Comparison of ENCODE assay signal across 8 cellular contexts in the genomic region with DNA sequence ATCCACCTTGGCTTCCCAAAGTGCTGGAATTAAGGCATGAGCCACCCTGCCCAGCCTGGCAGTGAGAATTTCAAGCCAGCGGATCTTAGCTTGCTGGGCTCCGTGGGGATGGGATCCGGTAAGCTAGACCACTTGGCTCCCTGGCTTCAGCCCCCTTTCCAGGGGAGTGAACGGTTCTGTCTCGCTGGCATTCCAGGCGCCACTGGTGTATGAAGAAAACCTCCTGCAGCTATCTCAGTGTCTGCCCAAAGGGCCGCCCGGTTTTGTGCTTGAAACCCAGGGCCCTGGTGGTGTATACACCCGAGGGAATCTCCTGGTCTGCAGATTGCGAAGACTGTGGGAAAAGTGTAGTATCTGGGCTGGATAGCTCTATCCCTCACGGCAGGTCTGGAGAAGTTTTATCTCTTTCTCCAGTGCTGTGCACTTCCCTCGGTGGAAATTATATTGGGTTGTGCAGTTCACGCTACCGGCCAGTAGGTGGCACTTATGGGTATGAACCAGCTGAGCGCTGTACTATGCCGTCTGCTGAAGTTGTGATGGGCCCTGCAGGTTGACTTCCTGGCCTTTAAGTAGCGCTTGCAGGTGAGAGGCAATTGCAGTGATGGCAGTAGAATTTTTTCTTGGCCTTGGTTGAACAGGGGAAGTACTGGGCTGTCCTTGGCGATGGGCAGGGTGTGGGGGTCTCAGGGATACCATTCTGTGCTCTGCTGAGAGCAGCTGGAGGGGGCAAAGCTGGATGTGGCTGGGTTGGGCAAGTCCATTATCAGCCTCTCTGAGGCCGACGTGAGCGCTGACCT.
DNase-seq lines count a peak whose midpoint lies in the region; ATAC-seq, FAIRE-seq and TF ChIP-seq lines count a peak whose summit lies in the region.

No MANE protein-coding gene starts in this region.

- peak; percentile 71 for FAIRE-seq in endothelial cell of umbilical vein (lab: Jason Lieb, UNC)

- intact Hi-C loops in activated CD4-positive, alpha-beta T cell treated with anti-CD3 and anti-CD28 coated beads for 36 hours (cut with DNase I, micrococcal nuclease), result loop anchor here in 1 of 2 experiments (10.0 kb wide), 1 partner anchor 1340 kb away; no protein-coding TSS in a partner anchor
- intact Hi-C loops in endothelial cell of umbilical vein (cut with micrococcal nuclease), result loop anchor here (1.0 kb wide), 4 partner anchors 314 to 1511 kb away; no protein-coding TSS in a partner anchor

- no peak overlapping the region for H3K4me2 ChIP-seq in endothelial cell of umbilical vein (ENCODE audit: insufficient read depth, low read length)

- no peak overlapping the region for H3K4me3 ChIP-seq in HEK293 (ENCODE audit: low read depth, low read length)
- no peak overlapping the region for H3K4me3 ChIP-seq in endothelial cell of umbilical vein (replicated peaks in 1 of 3; ENCODE audit: insufficient read depth in 1 of 3, low read depth in 1 of 3, low read length in 3 of 3)

- CTCF ChIA-PET in HEK293 (lab: Yijun Ruan, JAX) (interaction anchor here (0.5 to 2.0 kb wide), 18 partner anchors 11 to 1475 kb away, joined by 3 to 9 read pairs (median 3); no protein-coding TSS in a partner anchor), endothelial cell of umbilical vein (lab: Charles Lee) (interaction anchor here (0.6 to 5.3 kb wide), 17 partner anchors 12 to 1512 kb away, joined by 3 to 53 read pairs (median 3); no protein-coding TSS in a partner anchor)
- CTCF ChIA-PET in activated CD4-positive, alpha-beta T cell treated with anti-CD3 and anti-CD28 coated beads for 36 hours (lab: Charles Lee), result interaction anchor here (0.6 to 1.8 kb wide), 19 partner anchors 9 to 1076 kb away, joined by 3 to 5 read pairs (median 3); no protein-coding TSS in a partner anchor

- peaks cover 3% of the 10 kb centered on the region for H3K27me3 Mint-ChIP-seq in activated CD4-positive, alpha-beta T cell treated with anti-CD3 and anti-CD28 coated beads for 36 hours
- H3K27me3 Mint-ChIP-seq in naive B cell (peaks cover 0 to 10% (median 8%) of the 10 kb centered on the region in 3 donors), type B pancreatic cell (peaks cover 5% of the 10 kb centered on the region)

- H3K27ac ChIP-seq in HEK293 (ENCODE audit: extremely low read depth, low read depth, low read length), result no peak overlapping the region
- H3K27ac ChIP-seq in endothelial cell of umbilical vein (ENCODE audit: insufficient read depth, low read depth, low read length), result no peak overlapping the region

- dilution Hi-C loops in endothelial cell of umbilical vein (cut with MboI; ENCODE audit: extremely low pct_ligation_motif_present, low sequenced_read_pairs), result no loop called here

- no peaks in the 10 kb centered on the region for H3K9me3 ChIP-seq in HEK293 (ENCODE audit: control insufficient read depth, insufficient read depth, low read depth, low read length)
- H3K9me3 ChIP-seq in endothelial cell of umbilical vein (replicated peaks; ENCODE audit: control insufficient read depth, insufficient read depth, low read length), result no peaks in the 10 kb centered on the region

- peak; percentile 17 for DNase-seq in activated gamma-delta T cell treated with Interleukin-2 at 50 U/mL for 16 hours
- no peak for DNase-seq in activated gamma-delta T cell (lab: John Stamatoyannopoulos, UW)
- DNase-seq in LoVo (ENCODE audit: low spot score), result peak; percentile 29
- DNase-seq in activated CD4-positive, alpha-beta T cell treated with anti-CD3 and anti-CD28 coated beads for 36 hours, result peak; percentile 75
- DNase-seq in endothelial cell of umbilical vein (ENCODE audit: low read depth, low spot score), result peak; percentile 39
- peak; percentile 9 for DNase-seq in naive B cell
- DNase-seq in type B pancreatic cell (ENCODE audit: extremely low spot score, unreplicated experiment), result no peak

- TF ChIP-seq CTCF in HEK293 (tag by site-specific recombination; IDR thresholded peaks at IDR 0.05) (peak; percentile 55), endothelial cell of umbilical vein (IDR thresholded peaks at IDR 0.05; ENCODE audit: extremely low read depth in 1 of 2, insufficient read depth in 1 of 2, low read depth in 1 of 2, low read length in 2 of 2) (peak; percentile 74 to 78), type B pancreatic cell (conservative IDR thresholded peaks at IDR 0.05) (peak; percentile 82)

- no peak overlapping the region for H3K27ac Mint-ChIP-seq in activated CD4-positive, alpha-beta T cell treated with anti-CD3 and anti-CD28 coated beads for 36 hours
- no peak overlapping the region for H3K27ac Mint-ChIP-seq in naive B cell
- H3K27ac Mint-ChIP-seq in type B pancreatic cell, result no peak overlapping the region

- no TSS peak for BruUV-seq in endothelial cell of umbilical vein (replicated peaks; lab: Mats Ljungman, UMichigan)

- no peaks in the 10 kb centered on the region for H3K9me3 Mint-ChIP-seq in activated CD4-positive, alpha-beta T cell treated with anti-CD3 and anti-CD28 coated beads for 36 hours (ENCODE audit: low read depth)
- H3K9me3 Mint-ChIP-seq in naive B cell (peaks cover 0 to 10% (median 6%) of the 10 kb centered on the region in 7 donors), type B pancreatic cell (peaks cover 4% of the 10 kb centered on the region)

- no peak for TF ChIP-seq POLR2A in endothelial cell of umbilical vein (IDR thresholded peaks at IDR 0.05; ENCODE audit: low read depth, low read length)

- no peak overlapping the region for H3K4me3 Mint-ChIP-seq in activated CD4-positive, alpha-beta T cell treated with anti-CD3 and anti-CD28 coated beads for 36 hours
- H3K4me3 Mint-ChIP-seq in naive B cell (no peak overlapping the region), type B pancreatic cell (no peak overlapping the region)

- no peak overlapping the region for H2AFZ ChIP-seq in endothelial cell of umbilical vein (ENCODE audit: low read depth, low read length)

- no peaks in the 10 kb centered on the region for H3K27me3 ChIP-seq in endothelial cell of umbilical vein (ENCODE audit: control insufficient read depth in 2 of 2, insufficient read depth in 2 of 2, low read length in 2 of 2)

- no peaks in the 10 kb centered on the region for H3K79me2 ChIP-seq in endothelial cell of umbilical vein (ENCODE audit: control insufficient read depth, insufficient read depth, low read length)

- peak; percentile 86 for ATAC-seq in activated CD4-positive, alpha-beta T cell treated with anti-CD3 and anti-CD28 coated beads for 36 hours
- peak in 1 of 2 donors; percentile 53 for ATAC-seq in naive B cell (ENCODE audit: low read depth in 2 of 2)

- no peaks in the 10 kb centered on the region for H3K4me1 Mint-ChIP-seq in activated CD4-positive, alpha-beta T cell treated with anti-CD3 and anti-CD28 coated beads for 36 hours
- H3K4me1 Mint-ChIP-seq in naive B cell (peaks cover 0 to 6% (median 4%) of the 10 kb centered on the region in 3 donors), type B pancreatic cell (ENCODE audit: unreplicated experiment) (peaks cover 3% of the 10 kb centered on the region)

- H3K36me3 ChIP-seq in HEK293 (ENCODE audit: control insufficient read depth in 2 of 2, insufficient read depth in 1 of 2, low read length in 2 of 2) (no peaks in the 10 kb centered on the region), endothelial cell of umbilical vein (ENCODE audit: control insufficient read depth in 2 of 2, extremely low read depth in 1 of 2, insufficient read depth in 2 of 2, low read length in 2 of 2) (no peaks in the 10 kb centered on the region)

- no peaks in the 10 kb centered on the region for H4K20me1 ChIP-seq in endothelial cell of umbilical vein (replicated peaks; ENCODE audit: control insufficient read depth, extremely low read depth, insufficient read depth, low read length)

- POLR2A ChIA-PET in HEK293 (lab: Yijun Ruan, JAX), result no interaction called here
- POLR2A ChIA-PET in activated CD4-positive, alpha-beta T cell treated with anti-CD3 and anti-CD28 coated beads for 36 hours (lab: Charles Lee), result no interaction called here
- POLR2A ChIA-PET in endothelial cell of umbilical vein (lab: Charles Lee), result no interaction called here

- H3K36me3 Mint-ChIP-seq in activated CD4-positive, alpha-beta T cell treated with anti-CD3 and anti-CD28 coated beads for 36 hours (ENCODE audit: low read depth), result no peaks in the 10 kb centered on the region
- H3K36me3 Mint-ChIP-seq in naive B cell (peaks cover 6 to 9% of the 10 kb centered on the region in 2 donors), type B pancreatic cell (no peaks in the 10 kb centered on the region)

- no peak overlapping the region for H3K9ac ChIP-seq in endothelial cell of umbilical vein (replicated peaks; ENCODE audit: extremely low read depth, insufficient read depth, low read length)

- H3K4me1 ChIP-seq in HEK293 (ENCODE audit: control insufficient read depth, insufficient read depth, low read length) (no peaks in the 10 kb centered on the region), endothelial cell of umbilical vein (ENCODE audit: control insufficient read depth, extremely low read depth, insufficient read depth, low read length) (no peaks in the 10 kb centered on the region)

- no peaks in the 10 kb centered on the region for H3K9me1 ChIP-seq in endothelial cell of umbilical vein (replicated peaks; ENCODE audit: control insufficient read depth, extremely low read depth, insufficient read depth, low read length)

TF ChIP-seq in HEK293, 187 proteins besides CTCF, POLR2A, EP300 and RAD21 (continues in another document):
- TF ChIP-seq ZNF112 (tag by site-specific recombination; IDR thresholded peaks at IDR 0.05), result no peak
- TF ChIP-seq ZBTB48 (tag by site-specific recombination; IDR thresholded peaks at IDR 0.05), result no peak
- TF ChIP-seq ZNF654 (tag by site-specific recombination; IDR thresholded peaks at IDR 0.05; ENCODE audit: low read depth), result peak; percentile 57
- TF ChIP-seq KLF1 (tag by site-specific recombination; IDR thresholded peaks at IDR 0.05), result no peak

TF ChIP-seq in endothelial cell of umbilical vein, 7 proteins besides CTCF, POLR2A, EP300 and RAD21:
- TF ChIP-seq GATA2 (IDR thresholded peaks at IDR 0.05; ENCODE audit: insufficient read depth, insufficient read length, low read depth, low read length) (no peak), FOS (IDR thresholded peaks at IDR 0.05; ENCODE audit: borderline replicate concordance, insufficient read depth, low read length) (no peak), JUN (IDR thresholded peaks at IDR 0.05; ENCODE audit: borderline replicate concordance, insufficient read depth, insufficient read length, low read depth) (no peak), EZH2 (IDR thresholded peaks at IDR 0.05; ENCODE audit: borderline replicate concordance, low read depth, low read length, severe bottlenecking) (no peak), MYC (IDR thresholded peaks at IDR 0.05; ENCODE audit: low read depth, low read length) (no peak), POLR2AphosphoS5 (IDR thresholded peaks at IDR 0.05; ENCODE audit: insufficient read depth, low read depth, low read length) (no peak)
- TF ChIP-seq, protein P1, sequence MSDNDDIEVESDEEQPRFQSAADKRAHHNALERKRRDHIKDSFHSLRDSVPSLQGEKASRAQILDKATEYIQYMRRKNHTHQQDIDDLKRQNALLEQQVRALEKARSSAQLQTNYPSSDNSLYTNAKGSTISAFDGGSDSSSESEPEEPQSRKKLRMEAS (IDR thresholded peaks at IDR 0.05; ENCODE audit: insufficient read depth, insufficient read length), result no peak

Comparison
In these comparisons a context has a peak if more than half of its experiments do, and no peak if none do; other contexts are left out.
1. DNase-seq: peak in activated gamma-delta T cell treated with Interleukin-2 at 50 U/mL for 16 hours (single experiment), LoVo (single experiment), activated CD4-positive, alpha-beta T cell treated with anti-CD3 and anti-CD28 coated beads for 36 hours (single experiment), endothelial cell of umbilical vein (single experiment) and naive B cell (single experiment); none in activated gamma-delta T cell (single experiment) and type B pancreatic cell (single experiment).
2. Peak in every context shown above with its lines, with median percentiles within 50 percentile points of each other: CTCF ChIP-seq.